In genomic region chr19:7074705-7075282, GRCh38 we compare ENCODE assay signal across 1 cellular context.
TF ChIP-seq lines count a peak whose summit lies in the region.

No MANE protein-coding gene starts in this region.

TF ChIP-seq in K562, 482 proteins besides CTCF, POLR2A, EP300 and RAD21:
- TF ChIP-seq SIX5 (IDR thresholded peaks at IDR 0.05; ENCODE audit: borderline replicate concordance in 1 of 2, insufficient read depth in 1 of 2, low read depth in 1 of 2, low read length in 2 of 2) (no peak), GATA2 (CRISPR knock-in tag; IDR thresholded peaks at IDR 0.05) (no peak), YBX1 (IDR thresholded peaks at IDR 0.05) (no peak), SAP30 (IDR thresholded peaks at IDR 0.05; ENCODE audit: borderline replicate concordance, insufficient read depth, low read depth, low read length, poor library complexity, severe bottlenecking) (no peak), ZNF707 (CRISPR knock-in tag; conservative IDR thresholded peaks at IDR 0.05) (no peak), ZNF75A (CRISPR knock-in tag; IDR thresholded peaks at IDR 0.05) (no peak), DLX4 (CRISPR knock-in tag; IDR thresholded peaks at IDR 0.05) (no peak), ZNF764 (CRISPR knock-in tag; IDR thresholded peaks at IDR 0.05; ENCODE audit: low read depth) (no peak), POLR2G (IDR thresholded peaks at IDR 0.05; ENCODE audit: low read depth, low read length) (0 out of 2 replicates have a peak, but pooled peaks have one; percentile 18), NCOA4 (IDR thresholded peaks at IDR 0.05; ENCODE audit: partially characterized antibody) (no peak), FOXK2 (conservative IDR thresholded peaks at IDR 0.05 in 1 of 2, IDR thresholded peaks at IDR 0.05 in 1 of 2; ENCODE audit: low read depth in 2 of 2) (no peak), CHD2 (IDR thresholded peaks at IDR 0.05; ENCODE audit: low read depth, low read length) (no peak), CTBP1 (IDR thresholded peaks at IDR 0.05; ENCODE audit: borderline replicate concordance) (no peak), RREB1 (CRISPR knock-in tag; IDR thresholded peaks at IDR 0.05) (no peak), RBFOX2 (IDR thresholded peaks at IDR 0.05; ENCODE audit: low read depth, low read length) (peak; percentile 45)
- TF ChIP-seq, protein P1, sequence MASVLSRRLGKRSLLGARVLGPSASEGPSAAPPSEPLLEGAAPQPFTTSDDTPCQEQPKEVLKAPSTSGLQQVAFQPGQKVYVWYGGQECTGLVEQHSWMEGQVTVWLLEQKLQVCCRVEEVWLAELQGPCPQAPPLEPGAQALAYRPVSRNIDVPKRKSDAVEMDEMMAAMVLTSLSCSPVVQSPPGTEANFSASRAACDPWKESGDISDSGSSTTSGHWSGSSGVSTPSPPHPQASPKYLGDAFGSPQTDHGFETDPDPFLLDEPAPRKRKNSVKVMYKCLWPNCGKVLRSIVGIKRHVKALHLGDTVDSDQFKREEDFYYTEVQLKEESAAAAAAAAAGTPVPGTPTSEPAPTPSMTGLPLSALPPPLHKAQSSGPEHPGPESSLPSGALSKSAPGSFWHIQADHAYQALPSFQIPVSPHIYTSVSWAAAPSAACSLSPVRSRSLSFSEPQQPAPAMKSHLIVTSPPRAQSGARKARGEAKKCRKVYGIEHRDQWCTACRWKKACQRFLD (CRISPR knock-in tag; IDR thresholded peaks at IDR 0.05) = no peak
